1 cellular context compared by ENCODE assay signal in the genomic region with DNA sequence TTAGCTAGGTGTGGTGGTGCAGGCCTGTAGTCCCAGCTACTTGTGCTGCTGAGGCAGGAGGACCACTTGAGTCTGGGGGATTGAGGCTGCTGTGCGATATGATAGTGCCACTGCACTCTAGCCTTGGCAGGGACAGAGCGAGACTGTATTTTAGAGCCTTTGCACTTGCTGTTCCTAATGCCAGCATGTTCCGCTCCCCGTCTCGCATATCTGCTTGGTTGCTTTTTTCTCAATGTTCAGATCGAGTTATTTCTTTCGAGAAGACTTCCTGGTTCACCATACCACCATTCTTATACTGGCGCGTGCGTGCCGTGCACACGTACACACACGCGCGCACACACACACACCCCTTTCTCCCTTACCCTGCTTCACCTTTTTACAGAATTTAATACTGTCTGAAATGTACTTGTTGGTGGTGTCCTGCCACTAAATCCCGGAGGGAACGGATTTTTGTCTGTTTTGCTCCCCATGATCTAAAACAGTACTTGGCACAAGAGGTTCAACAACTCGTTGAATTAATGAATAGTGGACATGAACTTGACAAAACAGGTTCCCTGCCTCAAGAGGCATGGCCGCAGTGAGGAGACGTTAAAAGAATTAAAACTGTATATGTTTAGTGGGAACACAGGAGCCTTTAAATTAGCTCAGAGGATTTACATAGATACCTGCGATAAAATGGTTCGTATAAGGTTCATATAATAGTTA.
TF ChIP-seq lines count a peak whose summit lies in the region.

No MANE protein-coding gene starts in this region.

TF ChIP-seq in HEK293, 187 proteins besides CTCF, POLR2A, EP300 and RAD21 (continued from another document):
- TF ChIP-seq TCF7L2 (IDR thresholded peaks at IDR 0.05; ENCODE audit: borderline replicate concordance, low read depth, low read length), result no peak
- no peak for TF ChIP-seq ZNF266 (tag by site-specific recombination; IDR thresholded peaks at IDR 0.05; ENCODE audit: low read depth)
- no peak for TF ChIP-seq ZBTB48 (tag by site-specific recombination; IDR thresholded peaks at IDR 0.05)
- TF ChIP-seq ZNF660 (tag by site-specific recombination; IDR thresholded peaks at IDR 0.05), result no peak
- TF ChIP-seq, protein P1, sequence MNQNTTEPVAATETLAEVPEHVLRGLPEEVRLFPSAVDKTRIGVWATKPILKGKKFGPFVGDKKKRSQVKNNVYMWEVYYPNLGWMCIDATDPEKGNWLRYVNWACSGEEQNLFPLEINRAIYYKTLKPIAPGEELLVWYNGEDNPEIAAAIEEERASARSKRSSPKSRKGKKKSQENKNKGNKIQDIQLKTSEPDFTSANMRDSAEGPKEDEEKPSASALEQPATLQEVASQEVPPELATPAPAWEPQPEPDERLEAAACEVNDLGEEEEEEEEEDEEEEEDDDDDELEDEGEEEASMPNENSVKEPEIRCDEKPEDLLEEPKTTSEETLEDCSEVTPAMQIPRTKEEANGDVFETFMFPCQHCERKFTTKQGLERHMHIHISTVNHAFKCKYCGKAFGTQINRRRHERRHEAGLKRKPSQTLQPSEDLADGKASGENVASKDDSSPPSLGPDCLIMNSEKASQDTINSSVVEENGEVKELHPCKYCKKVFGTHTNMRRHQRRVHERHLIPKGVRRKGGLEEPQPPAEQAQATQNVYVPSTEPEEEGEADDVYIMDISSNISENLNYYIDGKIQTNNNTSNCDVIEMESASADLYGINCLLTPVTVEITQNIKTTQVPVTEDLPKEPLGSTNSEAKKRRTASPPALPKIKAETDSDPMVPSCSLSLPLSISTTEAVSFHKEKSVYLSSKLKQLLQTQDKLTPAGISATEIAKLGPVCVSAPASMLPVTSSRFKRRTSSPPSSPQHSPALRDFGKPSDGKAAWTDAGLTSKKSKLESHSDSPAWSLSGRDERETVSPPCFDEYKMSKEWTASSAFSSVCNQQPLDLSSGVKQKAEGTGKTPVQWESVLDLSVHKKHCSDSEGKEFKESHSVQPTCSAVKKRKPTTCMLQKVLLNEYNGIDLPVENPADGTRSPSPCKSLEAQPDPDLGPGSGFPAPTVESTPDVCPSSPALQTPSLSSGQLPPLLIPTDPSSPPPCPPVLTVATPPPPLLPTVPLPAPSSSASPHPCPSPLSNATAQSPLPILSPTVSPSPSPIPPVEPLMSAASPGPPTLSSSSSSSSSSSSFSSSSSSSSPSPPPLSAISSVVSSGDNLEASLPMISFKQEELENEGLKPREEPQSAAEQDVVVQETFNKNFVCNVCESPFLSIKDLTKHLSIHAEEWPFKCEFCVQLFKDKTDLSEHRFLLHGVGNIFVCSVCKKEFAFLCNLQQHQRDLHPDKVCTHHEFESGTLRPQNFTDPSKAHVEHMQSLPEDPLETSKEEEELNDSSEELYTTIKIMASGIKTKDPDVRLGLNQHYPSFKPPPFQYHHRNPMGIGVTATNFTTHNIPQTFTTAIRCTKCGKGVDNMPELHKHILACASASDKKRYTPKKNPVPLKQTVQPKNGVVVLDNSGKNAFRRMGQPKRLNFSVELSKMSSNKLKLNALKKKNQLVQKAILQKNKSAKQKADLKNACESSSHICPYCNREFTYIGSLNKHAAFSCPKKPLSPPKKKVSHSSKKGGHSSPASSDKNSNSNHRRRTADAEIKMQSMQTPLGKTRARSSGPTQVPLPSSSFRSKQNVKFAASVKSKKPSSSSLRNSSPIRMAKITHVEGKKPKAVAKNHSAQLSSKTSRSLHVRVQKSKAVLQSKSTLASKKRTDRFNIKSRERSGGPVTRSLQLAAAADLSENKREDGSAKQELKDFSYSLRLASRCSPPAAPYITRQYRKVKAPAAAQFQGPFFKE (tag by site-specific recombination; IDR thresholded peaks at IDR 0.05; ENCODE audit: borderline replicate concordance), result no peak
- no peak for TF ChIP-seq ZNF292 (tag by site-specific recombination; IDR thresholded peaks at IDR 0.05; ENCODE audit: borderline replicate concordance, low read depth)
- no peak for TF ChIP-seq OVOL3 (tag by site-specific recombination; IDR thresholded peaks at IDR 0.05)
- no peak for TF ChIP-seq ZNF184 (tag by site-specific recombination; IDR thresholded peaks at IDR 0.05)
- no peak for TF ChIP-seq ZNF776 (tag by site-specific recombination; IDR thresholded peaks at IDR 0.05; ENCODE audit: borderline replicate concordance)
- TF ChIP-seq, protein P2, sequence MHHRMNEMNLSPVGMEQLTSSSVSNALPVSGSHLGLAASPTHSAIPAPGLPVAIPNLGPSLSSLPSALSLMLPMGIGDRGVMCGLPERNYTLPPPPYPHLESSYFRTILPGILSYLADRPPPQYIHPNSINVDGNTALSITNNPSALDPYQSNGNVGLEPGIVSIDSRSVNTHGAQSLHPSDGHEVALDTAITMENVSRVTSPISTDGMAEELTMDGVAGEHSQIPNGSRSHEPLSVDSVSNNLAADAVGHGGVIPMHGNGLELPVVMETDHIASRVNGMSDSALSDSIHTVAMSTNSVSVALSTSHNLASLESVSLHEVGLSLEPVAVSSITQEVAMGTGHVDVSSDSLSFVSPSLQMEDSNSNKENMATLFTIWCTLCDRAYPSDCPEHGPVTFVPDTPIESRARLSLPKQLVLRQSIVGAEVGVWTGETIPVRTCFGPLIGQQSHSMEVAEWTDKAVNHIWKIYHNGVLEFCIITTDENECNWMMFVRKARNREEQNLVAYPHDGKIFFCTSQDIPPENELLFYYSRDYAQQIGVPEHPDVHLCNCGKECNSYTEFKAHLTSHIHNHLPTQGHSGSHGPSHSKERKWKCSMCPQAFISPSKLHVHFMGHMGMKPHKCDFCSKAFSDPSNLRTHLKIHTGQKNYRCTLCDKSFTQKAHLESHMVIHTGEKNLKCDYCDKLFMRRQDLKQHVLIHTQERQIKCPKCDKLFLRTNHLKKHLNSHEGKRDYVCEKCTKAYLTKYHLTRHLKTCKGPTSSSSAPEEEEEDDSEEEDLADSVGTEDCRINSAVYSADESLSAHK (tag by site-specific recombination; IDR thresholded peaks at IDR 0.05), result no peak
- TF ChIP-seq ZNF354C (tag by site-specific recombination; IDR thresholded peaks at IDR 0.05; ENCODE audit: borderline replicate concordance, low read depth), result no peak
- TF ChIP-seq, protein P3, sequence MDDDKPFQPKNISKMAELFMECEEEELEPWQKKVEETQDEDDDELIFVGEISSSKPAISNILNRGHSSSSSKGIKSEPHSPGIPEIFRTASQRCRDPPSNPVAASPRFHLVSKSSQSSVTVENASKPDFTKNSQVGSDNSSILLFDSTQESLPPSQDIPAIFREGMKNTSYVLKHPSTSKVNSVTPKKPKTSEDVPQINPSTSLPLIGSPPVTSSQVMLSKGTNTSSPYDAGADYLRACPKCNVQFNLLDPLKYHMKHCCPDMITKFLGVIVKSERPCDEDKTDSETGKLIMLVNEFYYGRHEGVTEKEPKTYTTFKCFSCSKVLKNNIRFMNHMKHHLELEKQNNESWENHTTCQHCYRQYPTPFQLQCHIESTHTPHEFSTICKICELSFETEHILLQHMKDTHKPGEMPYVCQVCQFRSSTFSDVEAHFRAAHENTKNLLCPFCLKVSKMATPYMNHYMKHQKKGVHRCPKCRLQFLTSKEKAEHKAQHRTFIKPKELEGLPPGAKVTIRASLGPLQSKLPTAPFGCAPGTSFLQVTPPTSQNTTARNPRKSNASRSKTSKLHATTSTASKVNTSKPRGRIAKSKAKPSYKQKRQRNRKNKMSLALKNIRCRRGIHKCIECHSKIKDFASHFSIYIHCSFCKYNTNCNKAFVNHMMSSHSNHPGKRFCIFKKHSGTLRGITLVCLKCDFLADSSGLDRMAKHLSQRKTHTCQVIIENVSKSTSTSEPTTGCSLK (tag by site-specific recombination; IDR thresholded peaks at IDR 0.05), result no peak
